Comparison of ENCODE assay signal across 17 cellular contexts in genomic region chr5:96905864-96906263, GRCh38. TPM values are rescaled to one million over a fixed set of nuclear protein-coding genes. Genes with fewer than 3 reads are reported as not detected.
"Had no signal": no experiment of that assay in that cellular context is flagged by ENCODE, and none has a peak within 500 bp of the region (broad histone marks: within the 10 kb centered on the region; RNA-seq: fewer than 3 reads in every experiment).

No MANE protein-coding gene starts in this region.

- H3K4me1 Mint-ChIP-seq: nephron had no signal

- DNase-seq: activated CD4-positive, alpha-beta T cell treated with anti-CD3 and anti-CD28 coated beads, Interleukin-2, amount 50 U/mL, for 4 hours; activated effector memory CD4-positive, alpha-beta T cell treated with anti-CD3 and anti-CD28 coated beads, Interleukin-2, amount 50 U/mL, for 16 hours; activated naive CD8-positive, alpha-beta T cell treated with anti-CD3 and anti-CD28 coated beads, Interleukin-2, amount 50 U/mL, for 24 hours; activated T-cell treated with anti-CD3 and anti-CD28 coated beads, Interleukin-2, amount 50 U/mL, for 4 hours; aorta; effector memory CD4-positive, alpha-beta T cell; foreskin keratinocyte; left ventricle myocardium superior; mesenchymal stem cell; occipital lobe; stimulated activated CD4-positive, alpha-beta T cell treated with anti-CD3 and anti-CD28 coated beads, Interleukin-4, amount 100 ng/mL, for 1 hour; stimulated activated naive CD4-positive, alpha-beta T cell; substantia nigra; uterus had no signal

- H3K27me3 Mint-ChIP-seq: activated naive CD8-positive, alpha-beta T cell treated with anti-CD3 and anti-CD28 coated beads, Interleukin-2, amount 50 U/mL, for 24 hours; dendritic cell treated with granulocyte-macrophage colony-stimulating factor and Interleukin-4, amounts not matched to agents 40 ng/mL and 50 ng/mL, for 4 days; progenitor cell of endocrine pancreas had no signal

- H3K4me3 Mint-ChIP-seq: activated naive CD8-positive, alpha-beta T cell treated with anti-CD3 and anti-CD28 coated beads, Interleukin-2, amount 50 U/mL, for 24 hours; activated T-cell treated with anti-CD3 and anti-CD28 coated beads, Interleukin-2, amount 50 U/mL, for 4 hours; dendritic cell treated with granulocyte-macrophage colony-stimulating factor and Interleukin-4, amounts not matched to agents 40 ng/mL and 50 ng/mL, for 4 days; nephron had no signal

- ATAC-seq: activated naive CD8-positive, alpha-beta T cell treated with anti-CD3 and anti-CD28 coated beads, Interleukin-2, amount 50 U/mL, for 24 hours; activated T-cell treated with anti-CD3 and anti-CD28 coated beads, Interleukin-2, amount 50 U/mL, for 4 hours; foreskin keratinocyte; left ventricle myocardium superior had no signal

- H3K9me3 Mint-ChIP-seq: activated naive CD8-positive, alpha-beta T cell treated with anti-CD3 and anti-CD28 coated beads, Interleukin-2, amount 50 U/mL, for 24 hours; activated T-cell treated with anti-CD3 and anti-CD28 coated beads, Interleukin-2, amount 50 U/mL, for 4 hours; dendritic cell treated with granulocyte-macrophage colony-stimulating factor and Interleukin-4, amounts not matched to agents 40 ng/mL and 50 ng/mL, for 4 days; nephron had no signal

- H3K27ac Mint-ChIP-seq: activated naive CD8-positive, alpha-beta T cell treated with anti-CD3 and anti-CD28 coated beads, Interleukin-2, amount 50 U/mL, for 24 hours; dendritic cell treated with granulocyte-macrophage colony-stimulating factor and Interleukin-4, amounts not matched to agents 40 ng/mL and 50 ng/mL, for 4 days; nephron; progenitor cell of endocrine pancreas had no signal

RNA-seq across cellular contexts. Expression of gene ERAP2, which starts 29.6 kb away (rescaled TPM):
- total RNA-seq: progenitor cell of endocrine pancreas had no signal
